In the genomic region with DNA sequence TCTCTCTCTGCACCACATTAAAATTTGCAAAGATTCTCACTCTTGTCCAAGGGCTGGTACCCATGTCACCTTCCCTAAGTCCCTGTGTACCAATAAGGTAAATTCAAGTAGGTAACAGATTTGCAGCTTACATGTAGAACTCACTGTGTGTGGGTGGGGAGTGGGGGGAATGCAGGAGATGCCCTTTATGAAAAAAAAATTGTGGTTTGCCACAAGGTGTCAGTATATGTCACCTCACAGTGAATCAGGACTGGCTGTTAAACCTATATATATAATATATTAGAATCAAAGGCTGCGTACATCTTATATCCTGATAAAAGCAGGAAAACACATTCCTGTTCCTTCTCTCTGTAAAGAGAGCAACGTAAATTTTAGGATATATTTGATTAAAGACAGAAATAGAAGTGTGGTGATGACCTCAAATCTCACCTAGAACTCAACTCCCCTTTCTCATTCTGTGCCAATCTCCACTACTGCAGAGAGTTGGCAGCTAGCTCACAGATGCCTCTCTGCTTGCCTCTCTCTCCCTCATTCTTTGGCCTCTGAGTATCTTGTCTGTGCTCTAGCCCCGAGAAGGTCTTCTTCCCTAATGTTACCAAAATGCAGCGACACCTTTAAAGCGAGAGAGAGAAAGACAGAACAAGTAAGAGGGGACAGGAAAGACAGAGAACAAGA, we compare ENCODE assay signal across 1 cellular context.
TF ChIP-seq lines count a peak whose summit lies in the region.

No MANE protein-coding gene starts in this region.

TF ChIP-seq in H1, 55 proteins besides CTCF, POLR2A, EP300 and RAD21:
- TF ChIP-seq, protein P1, sequence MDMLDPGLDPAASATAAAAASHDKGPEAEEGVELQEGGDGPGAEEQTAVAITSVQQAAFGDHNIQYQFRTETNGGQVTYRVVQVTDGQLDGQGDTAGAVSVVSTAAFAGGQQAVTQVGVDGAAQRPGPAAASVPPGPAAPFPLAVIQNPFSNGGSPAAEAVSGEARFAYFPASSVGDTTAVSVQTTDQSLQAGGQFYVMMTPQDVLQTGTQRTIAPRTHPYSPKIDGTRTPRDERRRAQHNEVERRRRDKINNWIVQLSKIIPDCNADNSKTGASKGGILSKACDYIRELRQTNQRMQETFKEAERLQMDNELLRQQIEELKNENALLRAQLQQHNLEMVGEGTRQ (IDR thresholded peaks at IDR 0.05; ENCODE audit: low read length) = no peak
